In genomic region chr5:57173318-57174127, GRCh38 we compare ENCODE assay signal across 1 cellular context.
TF ChIP-seq lines count a peak whose summit lies in the region.

TSS of gene GPBP1 (plus strand) at chr5:57174059. CDS start at chr5:57214131, 40,072 bp downstream.

TF ChIP-seq in K562, 482 proteins besides CTCF, POLR2A, EP300 and RAD21 (continued from another document and continues in another):
- TF ChIP-seq ZKSCAN1 (IDR thresholded peaks at IDR 0.05; ENCODE audit: low read depth, low read length), result peak; percentile 79; the same call in 1 of the 2 replicates
- no peak for TF ChIP-seq TCF15 (CRISPR knock-in tag; IDR thresholded peaks at IDR 0.05)
- no peak; the same call in 1 of the 2 replicates for TF ChIP-seq GTF2E2 (tag; IDR thresholded peaks at IDR 0.05)
- no peak for TF ChIP-seq PBX2 (CRISPR knock-in tag; IDR thresholded peaks at IDR 0.05; ENCODE audit: low read depth)
- no peak for TF ChIP-seq PBX2 (tag; conservative IDR thresholded peaks at IDR 0.05; ENCODE audit: low read depth)
- no peak for TF ChIP-seq BCL6 (CRISPR knock-in tag; IDR thresholded peaks at IDR 0.05)
- TF ChIP-seq CREBBP (IDR thresholded peaks at IDR 0.05; ENCODE audit: low read depth, low read length), result no peak
- TF ChIP-seq ZNF174 (CRISPR knock-in tag; IDR thresholded peaks at IDR 0.05), result no peak
- TF ChIP-seq ZBTB5 (IDR thresholded peaks at IDR 0.05), result no peak
- no peak for TF ChIP-seq KLF13 (tag; IDR thresholded peaks at IDR 0.05; ENCODE audit: borderline replicate concordance, low read depth)
- TF ChIP-seq NRF1 (conservative IDR thresholded peaks at IDR 0.05 in 1 of 2, IDR thresholded peaks at IDR 0.05 in 1 of 2), result peak; percentile 93 to 94
- peak; percentile 96 for TF ChIP-seq CREM (IDR thresholded peaks at IDR 0.05; ENCODE audit: low read depth)
- TF ChIP-seq NELFE (IDR thresholded peaks at IDR 0.05; ENCODE audit: insufficient read depth, insufficient read length), result no peak
- TF ChIP-seq HNRNPLL (IDR thresholded peaks at IDR 0.05; ENCODE audit: low read depth, low read length, poor library complexity, severe bottlenecking), result peak; percentile 64
- no peak for TF ChIP-seq HOMEZ (CRISPR knock-in tag; IDR thresholded peaks at IDR 0.05)
- no peak; the same call in 1 of the 2 replicates for TF ChIP-seq TAF7 (tag; IDR thresholded peaks at IDR 0.05)
- TF ChIP-seq RNF2 (IDR thresholded peaks at IDR 0.05), result peak; percentile 55; the same call in 1 of the 2 replicates
- no peak for TF ChIP-seq ZBTB49 (CRISPR knock-in tag; IDR thresholded peaks at IDR 0.05; ENCODE audit: borderline replicate concordance)
- no peak for TF ChIP-seq CREB3 (tag; conservative IDR thresholded peaks at IDR 0.05; ENCODE audit: low read depth)
- peak; percentile 91 for TF ChIP-seq ZBTB17 (CRISPR knock-in tag; IDR thresholded peaks at IDR 0.05)
- TF ChIP-seq ZBTB8A (IDR thresholded peaks at IDR 0.05; ENCODE audit: partially characterized antibody), result no peak
- peak; percentile 96 to 97 for TF ChIP-seq UBTF (IDR thresholded peaks at IDR 0.05; ENCODE audit: borderline replicate concordance in 1 of 2, low read depth in 2 of 2, low read length in 2 of 2)
- no peak for TF ChIP-seq DNMT1 (IDR thresholded peaks at IDR 0.05)
- TF ChIP-seq ZFPM2 (CRISPR knock-in tag; IDR thresholded peaks at IDR 0.05), result no peak
- TF ChIP-seq FOXP1 (CRISPR knock-in tag; IDR thresholded peaks at IDR 0.05), result 0 out of 2 replicates have a peak, but pooled peaks have one; percentile 54
- TF ChIP-seq DPF2 (IDR thresholded peaks at IDR 0.05), result no peak
- no peak for TF ChIP-seq TSC22D4 (tag; IDR thresholded peaks at IDR 0.05)
- TF ChIP-seq E2F8 (IDR thresholded peaks at IDR 0.05; ENCODE audit: low read depth, partially characterized antibody), result no peak
- TF ChIP-seq MITF (IDR thresholded peaks at IDR 0.05), result no peak
- no peak for TF ChIP-seq ZNF444 (CRISPR knock-in tag; IDR thresholded peaks at IDR 0.05)
- TF ChIP-seq ZNF830 (CRISPR knock-in tag; IDR thresholded peaks at IDR 0.05), result no peak
- peak; percentile 96 for TF ChIP-seq ARHGAP35 (IDR thresholded peaks at IDR 0.05; ENCODE audit: partially characterized antibody)
- TF ChIP-seq FIP1L1 (IDR thresholded peaks at IDR 0.05; ENCODE audit: low read depth, low read length, poor library complexity, severe bottlenecking), result peak; percentile 52
- TF ChIP-seq NR2F6 (CRISPR knock-in tag; IDR thresholded peaks at IDR 0.05), result no peak
- TF ChIP-seq CBX5 (IDR thresholded peaks at IDR 0.05; ENCODE audit: borderline replicate concordance, low read depth), result no peak
- TF ChIP-seq ARID3A (IDR thresholded peaks at IDR 0.05; ENCODE audit: borderline replicate concordance, low read depth, low read length), result no peak
- TF ChIP-seq NKRF (IDR thresholded peaks at IDR 0.05; ENCODE audit: borderline replicate concordance), result 0 out of 2 replicates have a peak, but pooled peaks have one; percentile 45
- no peak for TF ChIP-seq BRD9 (IDR thresholded peaks at IDR 0.05; ENCODE audit: low read depth, partially characterized antibody)
- peak; percentile 92 for TF ChIP-seq TAF9B (IDR thresholded peaks at IDR 0.05; ENCODE audit: partially characterized antibody)
- TF ChIP-seq HNRNPL (IDR thresholded peaks at IDR 0.05; ENCODE audit: low read depth, low read length), result no peak
- no peak for TF ChIP-seq TCF7L2 (IDR thresholded peaks at IDR 0.05; ENCODE audit: low read depth, low read length)
